Comparison of ENCODE assay signal across 1 cellular context in the genomic region with DNA sequence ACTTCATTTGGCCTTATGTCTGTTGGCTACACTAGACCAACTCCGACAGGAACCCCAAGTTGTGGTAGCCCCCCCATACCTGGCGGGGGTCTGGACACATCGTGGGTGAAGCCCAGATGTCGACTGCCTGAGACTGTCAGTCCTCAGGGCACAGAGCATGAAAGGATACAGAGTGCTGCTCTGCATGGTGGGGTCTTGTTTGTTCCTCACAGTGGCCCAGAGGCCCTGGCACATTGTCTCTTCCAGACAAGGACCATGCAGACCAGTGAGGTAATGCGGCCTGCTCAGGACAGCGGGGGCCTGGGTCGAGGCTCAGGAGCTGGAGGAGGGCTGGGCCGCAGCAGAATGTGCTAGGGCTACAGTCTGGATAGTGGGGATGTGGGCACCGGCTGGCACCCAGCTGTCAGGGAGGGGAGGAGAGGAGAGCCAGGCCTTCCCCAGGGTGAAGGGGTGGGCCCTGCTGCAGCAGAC.
TF ChIP-seq lines count a peak whose summit lies in the region.

No MANE protein-coding gene starts in this region.

TF ChIP-seq in H1, 55 proteins besides CTCF, POLR2A, EP300 and RAD21:
- TF ChIP-seq SP4 (IDR thresholded peaks at IDR 0.05; ENCODE audit: low read length) (no peak), KDM4A (IDR thresholded peaks at IDR 0.05; ENCODE audit: low read depth, low read length, severe bottlenecking) (no peak), EZH2 (IDR thresholded peaks at IDR 0.05; ENCODE audit: low read depth, low read length, severe bottlenecking) (no peak), E2F6 (IDR thresholded peaks at IDR 0.05) (no peak), BRCA1 (IDR thresholded peaks at IDR 0.05; ENCODE audit: low read depth, low read length) (no peak), HDAC2 (IDR thresholded peaks at IDR 0.05; ENCODE audit: borderline replicate concordance in 1 of 2, low read depth in 2 of 2, low read length in 2 of 2) (no peak), JUN (IDR thresholded peaks at IDR 0.05; ENCODE audit: low read depth, low read length) (no peak), SIX5 (IDR thresholded peaks at IDR 0.05; ENCODE audit: low read depth, low read length) (no peak), ASH2L (IDR thresholded peaks at IDR 0.05; ENCODE audit: low read length) (no peak), SUZ12 (IDR thresholded peaks at IDR 0.05; ENCODE audit: low read length) (no peak), EGR1 (IDR thresholded peaks at IDR 0.05; ENCODE audit: borderline replicate concordance, low read depth, low read length) (no peak), RBBP5 (IDR thresholded peaks at IDR 0.05; ENCODE audit: borderline replicate concordance, low read depth, low read length) (no peak), USF2 (IDR thresholded peaks at IDR 0.05; ENCODE audit: low read length) (no peak), RFX5 (IDR thresholded peaks at IDR 0.05; ENCODE audit: borderline replicate concordance, low read depth, low read length) (no peak), ZNF274 (IDR thresholded peaks at IDR 0.05; ENCODE audit: borderline replicate concordance, extremely low read depth, low read length) (no peak), JUND (IDR thresholded peaks at IDR 0.05; ENCODE audit: low read length) (no peak), PHF8 (conservative IDR thresholded peaks at IDR 0.05; ENCODE audit: low read depth, low read length) (no peak), SAP30 (IDR thresholded peaks at IDR 0.05; ENCODE audit: insufficient read depth, insufficient replicate concordance, low read length) (no peak)
- TF ChIP-seq, protein P1, sequence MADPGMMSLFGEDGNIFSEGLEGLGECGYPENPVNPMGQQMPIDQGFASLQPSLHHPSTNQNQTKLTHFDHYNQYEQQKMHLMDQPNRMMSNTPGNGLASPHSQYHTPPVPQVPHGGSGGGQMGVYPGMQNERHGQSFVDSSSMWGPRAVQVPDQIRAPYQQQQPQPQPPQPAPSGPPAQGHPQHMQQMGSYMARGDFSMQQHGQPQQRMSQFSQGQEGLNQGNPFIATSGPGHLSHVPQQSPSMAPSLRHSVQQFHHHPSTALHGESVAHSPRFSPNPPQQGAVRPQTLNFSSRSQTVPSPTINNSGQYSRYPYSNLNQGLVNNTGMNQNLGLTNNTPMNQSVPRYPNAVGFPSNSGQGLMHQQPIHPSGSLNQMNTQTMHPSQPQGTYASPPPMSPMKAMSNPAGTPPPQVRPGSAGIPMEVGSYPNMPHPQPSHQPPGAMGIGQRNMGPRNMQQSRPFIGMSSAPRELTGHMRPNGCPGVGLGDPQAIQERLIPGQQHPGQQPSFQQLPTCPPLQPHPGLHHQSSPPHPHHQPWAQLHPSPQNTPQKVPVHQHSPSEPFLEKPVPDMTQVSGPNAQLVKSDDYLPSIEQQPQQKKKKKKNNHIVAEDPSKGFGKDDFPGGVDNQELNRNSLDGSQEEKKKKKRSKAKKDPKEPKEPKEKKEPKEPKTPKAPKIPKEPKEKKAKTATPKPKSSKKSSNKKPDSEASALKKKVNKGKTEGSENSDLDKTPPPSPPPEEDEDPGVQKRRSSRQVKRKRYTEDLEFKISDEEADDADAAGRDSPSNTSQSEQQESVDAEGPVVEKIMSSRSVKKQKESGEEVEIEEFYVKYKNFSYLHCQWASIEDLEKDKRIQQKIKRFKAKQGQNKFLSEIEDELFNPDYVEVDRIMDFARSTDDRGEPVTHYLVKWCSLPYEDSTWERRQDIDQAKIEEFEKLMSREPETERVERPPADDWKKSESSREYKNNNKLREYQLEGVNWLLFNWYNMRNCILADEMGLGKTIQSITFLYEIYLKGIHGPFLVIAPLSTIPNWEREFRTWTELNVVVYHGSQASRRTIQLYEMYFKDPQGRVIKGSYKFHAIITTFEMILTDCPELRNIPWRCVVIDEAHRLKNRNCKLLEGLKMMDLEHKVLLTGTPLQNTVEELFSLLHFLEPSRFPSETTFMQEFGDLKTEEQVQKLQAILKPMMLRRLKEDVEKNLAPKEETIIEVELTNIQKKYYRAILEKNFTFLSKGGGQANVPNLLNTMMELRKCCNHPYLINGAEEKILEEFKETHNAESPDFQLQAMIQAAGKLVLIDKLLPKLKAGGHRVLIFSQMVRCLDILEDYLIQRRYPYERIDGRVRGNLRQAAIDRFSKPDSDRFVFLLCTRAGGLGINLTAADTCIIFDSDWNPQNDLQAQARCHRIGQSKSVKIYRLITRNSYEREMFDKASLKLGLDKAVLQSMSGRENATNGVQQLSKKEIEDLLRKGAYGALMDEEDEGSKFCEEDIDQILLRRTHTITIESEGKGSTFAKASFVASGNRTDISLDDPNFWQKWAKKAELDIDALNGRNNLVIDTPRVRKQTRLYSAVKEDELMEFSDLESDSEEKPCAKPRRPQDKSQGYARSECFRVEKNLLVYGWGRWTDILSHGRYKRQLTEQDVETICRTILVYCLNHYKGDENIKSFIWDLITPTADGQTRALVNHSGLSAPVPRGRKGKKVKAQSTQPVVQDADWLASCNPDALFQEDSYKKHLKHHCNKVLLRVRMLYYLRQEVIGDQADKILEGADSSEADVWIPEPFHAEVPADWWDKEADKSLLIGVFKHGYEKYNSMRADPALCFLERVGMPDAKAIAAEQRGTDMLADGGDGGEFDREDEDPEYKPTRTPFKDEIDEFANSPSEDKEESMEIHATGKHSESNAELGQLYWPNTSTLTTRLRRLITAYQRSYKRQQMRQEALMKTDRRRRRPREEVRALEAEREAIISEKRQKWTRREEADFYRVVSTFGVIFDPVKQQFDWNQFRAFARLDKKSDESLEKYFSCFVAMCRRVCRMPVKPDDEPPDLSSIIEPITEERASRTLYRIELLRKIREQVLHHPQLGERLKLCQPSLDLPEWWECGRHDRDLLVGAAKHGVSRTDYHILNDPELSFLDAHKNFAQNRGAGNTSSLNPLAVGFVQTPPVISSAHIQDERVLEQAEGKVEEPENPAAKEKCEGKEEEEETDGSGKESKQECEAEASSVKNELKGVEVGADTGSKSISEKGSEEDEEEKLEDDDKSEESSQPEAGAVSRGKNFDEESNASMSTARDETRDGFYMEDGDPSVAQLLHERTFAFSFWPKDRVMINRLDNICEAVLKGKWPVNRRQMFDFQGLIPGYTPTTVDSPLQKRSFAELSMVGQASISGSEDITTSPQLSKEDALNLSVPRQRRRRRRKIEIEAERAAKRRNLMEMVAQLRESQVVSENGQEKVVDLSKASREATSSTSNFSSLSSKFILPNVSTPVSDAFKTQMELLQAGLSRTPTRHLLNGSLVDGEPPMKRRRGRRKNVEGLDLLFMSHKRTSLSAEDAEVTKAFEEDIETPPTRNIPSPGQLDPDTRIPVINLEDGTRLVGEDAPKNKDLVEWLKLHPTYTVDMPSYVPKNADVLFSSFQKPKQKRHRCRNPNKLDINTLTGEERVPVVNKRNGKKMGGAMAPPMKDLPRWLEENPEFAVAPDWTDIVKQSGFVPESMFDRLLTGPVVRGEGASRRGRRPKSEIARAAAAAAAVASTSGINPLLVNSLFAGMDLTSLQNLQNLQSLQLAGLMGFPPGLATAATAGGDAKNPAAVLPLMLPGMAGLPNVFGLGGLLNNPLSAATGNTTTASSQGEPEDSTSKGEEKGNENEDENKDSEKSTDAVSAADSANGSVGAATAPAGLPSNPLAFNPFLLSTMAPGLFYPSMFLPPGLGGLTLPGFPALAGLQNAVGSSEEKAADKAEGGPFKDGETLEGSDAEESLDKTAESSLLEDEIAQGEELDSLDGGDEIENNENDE (IDR thresholded peaks at IDR 0.05; ENCODE audit: insufficient replicate concordance, low read length) = no peak
- TF ChIP-seq, protein P2, sequence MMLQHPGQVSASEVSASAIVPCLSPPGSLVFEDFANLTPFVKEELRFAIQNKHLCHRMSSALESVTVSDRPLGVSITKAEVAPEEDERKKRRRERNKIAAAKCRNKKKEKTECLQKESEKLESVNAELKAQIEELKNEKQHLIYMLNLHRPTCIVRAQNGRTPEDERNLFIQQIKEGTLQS (IDR thresholded peaks at IDR 0.05; ENCODE audit: insufficient read depth, low read depth, low read length) = no peak
